In the genomic region with DNA sequence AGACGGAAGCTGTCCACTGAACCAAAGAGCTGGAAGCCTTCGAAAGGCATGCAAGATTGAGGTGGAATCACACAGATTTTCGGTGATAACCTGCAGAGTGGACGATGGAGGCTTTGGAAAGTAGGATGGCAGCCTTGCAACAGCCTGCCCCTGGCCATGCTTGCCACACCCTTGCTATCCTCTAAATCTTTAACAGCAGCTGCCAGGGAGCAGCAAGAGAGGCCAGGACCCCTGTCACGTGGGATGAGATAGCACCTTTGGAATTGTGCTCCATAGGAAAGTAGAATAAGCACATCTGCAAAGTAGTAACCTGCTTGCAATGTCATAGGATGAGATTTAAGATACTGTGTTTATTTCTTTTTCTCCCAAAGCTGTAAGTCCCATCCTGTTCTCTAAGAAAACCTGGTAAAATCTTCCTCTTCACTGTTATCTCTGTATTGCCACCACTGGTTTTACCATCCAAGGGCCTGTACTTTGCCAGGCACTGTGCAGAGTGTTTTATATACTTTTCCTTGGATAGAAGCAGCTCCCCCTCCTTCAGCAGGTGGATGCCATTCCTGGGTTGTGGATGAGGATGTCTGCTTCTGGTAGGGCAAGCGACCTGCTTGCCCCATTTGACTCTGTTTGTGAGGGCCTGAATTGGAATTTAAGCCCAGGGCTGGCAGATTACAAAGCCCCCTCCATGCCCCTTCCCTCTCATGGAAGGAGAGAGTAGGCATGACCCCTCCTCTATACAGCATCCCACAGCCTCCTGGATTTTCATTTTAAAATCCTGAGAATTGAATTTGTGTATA, we compare ENCODE assay signal across 11 cellular contexts. TPM values are rescaled to one million over a fixed set of nuclear protein-coding genes. Genes with fewer than 3 reads are reported as not detected.
DNase-seq lines count a peak whose midpoint lies in the region; ATAC-seq and TF ChIP-seq lines count a peak whose summit lies in the region.
"Had no signal": no experiment of that assay in that cellular context is flagged by ENCODE, and none has a peak within 500 bp of the region (broad histone marks: within the 10 kb centered on the region; RNA-seq: fewer than 3 reads in every experiment).

No MANE protein-coding gene starts in this region.

- peaks cover 98% of the 10 kb centered on the region for H4K20me1 ChIP-seq in hepatocyte (ENCODE audit: insufficient read depth, poor library complexity, severe bottlenecking)

- TF ChIP-seq POLR2A in Peyer's patch (IDR thresholded peaks at IDR 0.05) = no peak

- no peaks in the 10 kb centered on the region for H3K27me3 ChIP-seq in GM06990 (replicated peaks; ENCODE audit: control insufficient read depth, insufficient read depth, low read length)
- H3K27me3 ChIP-seq in Peyer's patch = no peaks in the 10 kb centered on the region
- H3K27me3 ChIP-seq in hepatocyte = no peaks in the 10 kb centered on the region
- no peaks in the 10 kb centered on the region for H3K27me3 ChIP-seq in HAP-1 (ENCODE audit: low read depth)

- no peaks in the 10 kb centered on the region for H3K9me3 ChIP-seq in Peyer's patch
- no peaks in the 10 kb centered on the region for H3K9me3 ChIP-seq in hepatocyte (ENCODE audit: low read depth)
- H3K9me3 ChIP-seq in HAP-1 = no peaks in the 10 kb centered on the region

- H3K36me3 ChIP-seq in GM06990 (ENCODE audit: control insufficient read depth, insufficient read depth, low read length) = no peaks in the 10 kb centered on the region
- H3K36me3 ChIP-seq in Peyer's patch = no peaks in the 10 kb centered on the region
- no peaks in the 10 kb centered on the region for H3K36me3 ChIP-seq in hepatocyte (replicated peaks; ENCODE audit: insufficient read depth, low read depth)
- no peaks in the 10 kb centered on the region for H3K36me3 ChIP-seq in HAP-1 (replicated peaks)

- 74% methylated on average over 6 of the region's 6 CpGs for WGBS in hepatocyte (ENCODE audit: low lambda C conversion rate, missing lambda C conversion rate)

- ATAC-seq in activated naive CD4-positive, alpha-beta T cell treated with anti-CD3 and anti-CD28 coated beads, Interleukin-2, amount 50 U/mL, for 72 hours = no peak
- ATAC-seq: T-cell had no signal

- H3K9me3 Mint-ChIP-seq in activated naive CD4-positive, alpha-beta T cell treated with anti-CD3 and anti-CD28 coated beads, Interleukin-2, amount 50 U/mL, for 72 hours = no peaks in the 10 kb centered on the region
- H3K9me3 Mint-ChIP-seq: T-cell had no signal

- TF ChIP-seq CTCF in GM06990 (IDR thresholded peaks at IDR 0.05; ENCODE audit: insufficient read depth, low read length, poor library complexity, severe bottlenecking) = no peak
- no peak for TF ChIP-seq CTCF in Peyer's patch (IDR thresholded peaks at IDR 0.05)
- TF ChIP-seq CTCF in hepatocyte (IDR thresholded peaks at IDR 0.05; ENCODE audit: poor library complexity) = no peak

- no peaks in the 10 kb centered on the region for H3K9me2 ChIP-seq in hepatocyte (replicated peaks; ENCODE audit: insufficient read depth)

- no peaks in the 10 kb centered on the region for H3K36me3 Mint-ChIP-seq in activated naive CD4-positive, alpha-beta T cell treated with anti-CD3 and anti-CD28 coated beads, Interleukin-2, amount 50 U/mL, for 72 hours
- H3K36me3 Mint-ChIP-seq: T-cell had no signal

- H3K27ac ChIP-seq in Peyer's patch (peak overlapping the region in 3 of 4 donors; percentile 59 to 67 (median 59)), hepatocyte (peak overlapping the region; percentile 62), skin epidermis (peak overlapping the region in 14 of 21 experiments; percentile 25 to 74 (median 48))

- in situ Hi-C loops in HAP-1 (cut with MboI; ENCODE audit: low sequenced_read_pairs) = no loop called here

- H3K4me1 ChIP-seq in Peyer's patch (peaks cover 0 to 60% (median 21%) of the 10 kb centered on the region in 4 donors), hepatocyte (ENCODE audit: insufficient read depth) (peaks cover 53% of the 10 kb centered on the region), HAP-1 (peaks cover 22% of the 10 kb centered on the region)

- no peak overlapping the region for H2AFZ ChIP-seq in hepatocyte

- H3K4me3 ChIP-seq in GM06990 (replicated peaks; ENCODE audit: low read depth, low read length) (peak overlapping the region; percentile 34; the same call in 1 of the 2 replicates), Peyer's patch (no peak overlapping the region), hepatocyte (no peak overlapping the region), skin epidermis (no peak overlapping the region), HAP-1 (no peak overlapping the region)

- DNase-seq in GM06990 (ENCODE audit: extremely low read depth, insufficient read length) = no peak
- no peak for DNase-seq in Peyer's patch
- DNase-seq in hepatocyte (ENCODE audit: low spot score) = no peak
- DNase-seq in activated naive CD4-positive, alpha-beta T cell treated with anti-CD3 and anti-CD28 coated beads, Interleukin-2, amount 50 U/mL, for 72 hours (ENCODE audit: low spot score in 2 of 2) = no peak
- no peak for DNase-seq in NCI-H2227 (lab: John Stamatoyannopoulos, UW; ENCODE audit: unreplicated experiment)
- no peak for DNase-seq in iPS-NIHi11 (ENCODE audit: low spot score)
- DNase-seq in HAP-1 (ENCODE audit: low spot score in 2 of 2) = no peak
- DNase-seq: KG1, occipital lobe, T-cell had no signal

- H3K4me2 ChIP-seq in hepatocyte = peak overlapping the region; percentile 53

- H3K27ac Mint-ChIP-seq in activated naive CD4-positive, alpha-beta T cell treated with anti-CD3 and anti-CD28 coated beads, Interleukin-2, amount 50 U/mL, for 72 hours = no peak overlapping the region
- H3K27ac Mint-ChIP-seq: T-cell had no signal

- H3K79me2 ChIP-seq in hepatocyte = peaks cover 90% of the 10 kb centered on the region

RNA-seq across cellular contexts. Expression of gene TRIO, which starts 10.1 kb away (rescaled TPM):
- total RNA-seq in Peyer's patch (100 to 1,000 TPM; 171 to 456 (median 340) TPM), hepatocyte (63.0 and 78.2 TPM in 2 replicates)
- 18.5 and 25.6 TPM in 2 replicates for polyA plus RNA-seq in hepatocyte
- 10 to 100 TPM; 13.3 to 18.2 TPM for total RNA-seq in activated naive CD4-positive, alpha-beta T cell treated with anti-CD3 and anti-CD28 coated beads, Interleukin-2, amount 50 U/mL, for 72 hours
